In the genomic region with DNA sequence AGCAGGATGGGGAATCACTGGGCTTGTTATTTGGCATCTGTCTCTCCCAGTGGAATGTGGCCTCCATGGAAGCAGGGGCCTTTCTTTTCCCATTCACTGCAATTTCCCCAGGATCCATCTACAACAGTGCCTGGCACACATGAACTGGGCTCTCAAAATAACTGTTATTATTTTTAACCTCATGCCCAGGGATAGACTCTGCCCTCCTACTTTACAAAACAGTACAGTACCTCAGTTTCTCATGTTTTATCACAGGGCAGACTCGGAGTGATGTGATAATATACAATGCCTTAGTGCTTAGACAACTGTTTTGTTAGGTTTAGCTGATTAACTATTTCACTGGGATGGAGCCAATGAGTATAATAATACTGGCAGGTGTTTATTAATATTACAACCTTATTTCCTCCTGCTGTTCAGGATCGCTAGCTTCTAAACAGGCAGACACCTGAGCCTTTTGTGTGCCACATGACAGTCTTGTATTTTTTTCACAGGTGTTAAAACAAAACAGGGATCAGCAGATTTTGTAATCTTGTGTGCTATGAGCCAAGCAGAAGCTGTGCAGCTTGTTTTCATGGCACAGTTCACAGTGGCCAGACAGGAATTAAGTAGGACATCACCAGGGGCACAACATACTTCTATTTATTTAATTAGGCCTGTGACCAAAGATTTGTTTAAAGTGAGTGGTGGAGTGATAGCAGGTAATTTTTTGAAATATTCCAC, we compare ENCODE assay signal across 23 cellular contexts.
DNase-seq lines count a peak whose midpoint lies in the region; ATAC-seq and TF ChIP-seq lines count a peak whose summit lies in the region.
"Had no signal": no experiment of that assay in that cellular context is flagged by ENCODE, and none has a peak within 500 bp of the region (broad histone marks: within the 10 kb centered on the region; RNA-seq: fewer than 3 reads in every experiment).

No MANE protein-coding gene starts in this region.

- H3K27me3 ChIP-seq in right cardiac atrium (ENCODE audit: control insufficient read depth, insufficient read depth), result no peaks in the 10 kb centered on the region
- H3K27me3 ChIP-seq: ascending aorta, foreskin keratinocyte, ovary, tibial artery had no signal

- H3K4me1 ChIP-seq in right cardiac atrium (ENCODE audit: control insufficient read depth, insufficient read depth, low read length), result no peaks in the 10 kb centered on the region
- H3K4me1 ChIP-seq: ascending aorta, foreskin keratinocyte, tibial artery had no signal

- no peak for TF ChIP-seq CTCF in LNCaP clone FGC (IDR thresholded peaks at IDR 0.05; ENCODE audit: control insufficient read depth, extremely low read depth, insufficient read depth)
- TF ChIP-seq CTCF in mesothelial cell of epicardium (IDR thresholded peaks at IDR 0.05; ENCODE audit: unreplicated experiment), result no peak

- H3K4me3 ChIP-seq in LNCaP clone FGC (ENCODE audit: low read depth, low read length), result no peak overlapping the region
- no peak overlapping the region for H3K4me3 ChIP-seq in right cardiac atrium (ENCODE audit: low read length)
- H3K4me3 ChIP-seq: ascending aorta, ovary, tibial artery had no signal

- H3K27ac Mint-ChIP-seq in mesothelial cell of epicardium, result no peak overlapping the region
- H3K27ac Mint-ChIP-seq: activated naive CD4-positive, alpha-beta T cell treated with anti-CD3 and anti-CD28 coated beads for 36 hours; activated T-cell treated with anti-CD3 and anti-CD28 coated beads, Interleukin-2, amount 50 U/mL, for 24 hours; CD4-positive, alpha-beta memory T cell had no signal

- H3K9me3 Mint-ChIP-seq in mesothelial cell of epicardium, result no peaks in the 10 kb centered on the region
- H3K9me3 Mint-ChIP-seq: activated naive CD4-positive, alpha-beta T cell treated with anti-CD3 and anti-CD28 coated beads for 36 hours; activated T-cell treated with anti-CD3 and anti-CD28 coated beads, Interleukin-2, amount 50 U/mL, for 24 hours had no signal

- intact Hi-C loops in right cardiac atrium (cut with DNase I), result no loop called here

- H3K36me3 Mint-ChIP-seq in mesothelial cell of epicardium, result no peaks in the 10 kb centered on the region
- H3K36me3 Mint-ChIP-seq: CD4-positive, alpha-beta memory T cell had no signal

- H3K9me3 ChIP-seq in right cardiac atrium (ENCODE audit: control insufficient read depth, low read length), result no peaks in the 10 kb centered on the region
- H3K9me3 ChIP-seq: ascending aorta, ovary, tibial artery had no signal

- H3K27me3 Mint-ChIP-seq in mesothelial cell of epicardium (ENCODE audit: low read depth), result peaks cover 23% of the 10 kb centered on the region
- H3K27me3 Mint-ChIP-seq: CD4-positive, alpha-beta memory T cell had no signal

- DNase-seq in COR-L47 (lab: John Stamatoyannopoulos, UW) (peak; percentile 21), LNCaP clone FGC (ENCODE audit: low read depth) (peak; percentile 88), NCI-H748 (lab: John Stamatoyannopoulos, UW; ENCODE audit: unreplicated experiment) (peak; percentile 73), right cardiac atrium (no peak), mesothelial cell of epicardium (ENCODE audit: low spot score in 2 of 2, unreplicated experiment in 2 of 2) (no peak), HUDEP-2 (lab: John Stamatoyannopoulos, UW; ENCODE audit: unreplicated experiment in 76 of 76) (no peak), OCI-M2 (lab: John Stamatoyannopoulos, UW; ENCODE audit: unreplicated experiment) (no peak)
- DNase-seq in stimulated activated CD8-positive, alpha-beta memory T cell treated with anti-CD3 and anti-CD28 coated beads, Interleukin-4, amount 100 ng/mL, for 48 hours, result no peak
- DNase-seq: activated naive CD4-positive, alpha-beta T cell treated with anti-CD3 and anti-CD28 coated beads for 36 hours; activated T-cell treated with anti-CD3 and anti-CD28 coated beads, Interleukin-2, amount 50 U/mL, for 24 hours; CD4-positive, alpha-beta memory T cell; cerebellar nuclear complex; erythroblast; foreskin keratinocyte; hypothalamus; NCI-H1092; ovary; small intestine; stimulated activated naive CD8-positive, alpha-beta T cell treated with anti-CD3 and anti-CD28 coated beads, Interleukin-15, Interleukin-2, amounts not matched to agents 100 U/mL and 50 U/mL, for 24 hours; T1000; tibial artery had no signal

- H3K27ac ChIP-seq in right cardiac atrium (ENCODE audit: low read length), result peak overlapping the region; percentile 35
- H3K27ac ChIP-seq: ascending aorta, foreskin keratinocyte, ovary, tibial artery had no signal

- no peaks in the 10 kb centered on the region for H3K4me1 Mint-ChIP-seq in mesothelial cell of epicardium
- H3K4me1 Mint-ChIP-seq: CD4-positive, alpha-beta memory T cell had no signal

- ATAC-seq in right cardiac atrium, result no peak
- ATAC-seq: activated CD4-positive, CD25-positive, alpha-beta regulatory T cell treated with anti-CD3 and anti-CD28 coated beads, Interleukin-2, amount 50 U/mL, for 24 hours; foreskin keratinocyte; stimulated activated naive CD8-positive, alpha-beta T cell treated with anti-CD3 and anti-CD28 coated beads, Interleukin-15, Interleukin-2, amounts not matched to agents 100 U/mL and 50 U/mL, for 24 hours had no signal

- WGBS in right cardiac atrium, result 52% methylated on average over 2 of the region's 2 CpGs

- no peak overlapping the region for H3K4me3 Mint-ChIP-seq in mesothelial cell of epicardium
- H3K4me3 Mint-ChIP-seq: activated naive CD4-positive, alpha-beta T cell treated with anti-CD3 and anti-CD28 coated beads for 36 hours; activated T-cell treated with anti-CD3 and anti-CD28 coated beads, Interleukin-2, amount 50 U/mL, for 24 hours; CD4-positive, alpha-beta memory T cell had no signal

Comparison
In these comparisons a context has a peak if more than half of its experiments do, and no peak if none do; other contexts are left out.
1. DNase-seq: peak in COR-L47 (single experiment), LNCaP clone FGC (single experiment) and NCI-H748 (single experiment); none in right cardiac atrium (0 of 3), mesothelial cell of epicardium (0 of 2), HUDEP-2 (0 of 76), OCI-M2 (single experiment) and stimulated activated CD8-positive, alpha-beta memory T cell treated with anti-CD3 and anti-CD28 coated beads, Interleukin-4, amount 100 ng/mL, for 48 hours (single experiment).